1 cellular context compared by ENCODE assay signal in genomic region chr16:20806168-20807050, GRCh38.
TF ChIP-seq lines count a peak whose summit lies in the region.

TSS of gene ERI2 (minus strand) at chr16:20806472. CDS start at chr16:20806430, 42 bp downstream.
TSS of gene REXO5 (plus strand) at chr16:20806527. CDS start at chr16:20806954, 427 bp downstream.

TF ChIP-seq in HepG2, 621 proteins besides CTCF, POLR2A, EP300 and RAD21 (continued from another document and continues in another):
- TF ChIP-seq CEBPB (IDR thresholded peaks at IDR 0.05; ENCODE audit: borderline replicate concordance, low read depth, low read length): no peak
- peak; percentile 94; the same call in 1 of the 2 replicates for TF ChIP-seq ZNF564 (CRISPR knock-in tag; IDR thresholded peaks at IDR 0.05)
- peak; percentile 98 for TF ChIP-seq POGZ (CRISPR knock-in tag; IDR thresholded peaks at IDR 0.05)
- TF ChIP-seq EZH2 (conservative IDR thresholded peaks at IDR 0.05; ENCODE audit: low read depth, low read length): no peak
- peak; percentile 94 for TF ChIP-seq SALL1 (CRISPR knock-in tag; IDR thresholded peaks at IDR 0.05)
- no peak; the same call in 1 of the 2 replicates for TF ChIP-seq SIX4 (CRISPR knock-in tag; IDR thresholded peaks at IDR 0.05)
- TF ChIP-seq TEAD3 (CRISPR knock-in tag; optimal IDR thresholded peaks at IDR 0.05; ENCODE audit: borderline replicate concordance): peak; percentile 60
- TF ChIP-seq EHMT2 (IDR thresholded peaks at IDR 0.05; ENCODE audit: borderline replicate concordance, low read depth, low read length): no peak
- no peak for TF ChIP-seq MBNL3 (CRISPR knock-in tag; conservative IDR thresholded peaks at IDR 0.05)
- no peak for TF ChIP-seq PLRG1 (conservative IDR thresholded peaks at IDR 0.05)
- no peak for TF ChIP-seq MAFG (CRISPR knock-in tag; IDR thresholded peaks at IDR 0.05)
- TF ChIP-seq DPF2 (CRISPR knock-in tag; IDR thresholded peaks at IDR 0.05; ENCODE audit: borderline replicate concordance, low read depth): 0 out of 2 replicates have a peak, but pooled peaks have one; percentile 13
- peak; percentile 54 for TF ChIP-seq FOXM1 (CRISPR knock-in tag; IDR thresholded peaks at IDR 0.05)
- TF ChIP-seq CEBPG (CRISPR knock-in tag; IDR thresholded peaks at IDR 0.05): no peak
- peak; percentile 99 for TF ChIP-seq ELF4 (CRISPR knock-in tag; IDR thresholded peaks at IDR 0.05; ENCODE audit: borderline replicate concordance)
- TF ChIP-seq DMTF1 (CRISPR knock-in tag; IDR thresholded peaks at IDR 0.05): no peak
- 0 out of 2 replicates have a peak, but pooled peaks have one; percentile 22 for TF ChIP-seq RORA (CRISPR knock-in tag; IDR thresholded peaks at IDR 0.05)
- peak; percentile 46 for TF ChIP-seq ZNF652 (CRISPR knock-in tag; IDR thresholded peaks at IDR 0.05; ENCODE audit: borderline replicate concordance, low read depth)
- TF ChIP-seq JUN (CRISPR knock-in tag; IDR thresholded peaks at IDR 0.05): peak; percentile 62; the same call in 1 of the 2 replicates
- TF ChIP-seq MLX (CRISPR knock-in tag; IDR thresholded peaks at IDR 0.05): no peak
- peak; percentile 81; the same call in 1 of the 2 replicates for TF ChIP-seq ZNF431 (CRISPR knock-in tag; IDR thresholded peaks at IDR 0.05; ENCODE audit: borderline replicate concordance, low read depth)
- no peak for TF ChIP-seq TRAFD1 (CRISPR knock-in tag; IDR thresholded peaks at IDR 0.05; ENCODE audit: borderline replicate concordance)
- TF ChIP-seq ZBTB37 (CRISPR knock-in tag; IDR thresholded peaks at IDR 0.05): peak; percentile 88; the same call in 1 of the 2 replicates
- peak; percentile 48 for TF ChIP-seq TBL1XR1 (IDR thresholded peaks at IDR 0.05; ENCODE audit: borderline replicate concordance, low read length, partially characterized antibody)
- peak; percentile 59 for TF ChIP-seq ZKSCAN8 (CRISPR knock-in tag; IDR thresholded peaks at IDR 0.05; ENCODE audit: borderline replicate concordance)
- TF ChIP-seq ZNF30 (CRISPR knock-in tag; IDR thresholded peaks at IDR 0.05): peak; percentile 88; the same call in 1 of the 2 replicates
- peak; percentile 93 for TF ChIP-seq SNAPC4 (CRISPR knock-in tag; IDR thresholded peaks at IDR 0.05)
- no peak for TF ChIP-seq ZBTB33 (CRISPR knock-in tag; IDR thresholded peaks at IDR 0.05)
- peak; percentile 98; the same call in 1 of the 2 replicates for TF ChIP-seq FOXO4 (CRISPR knock-in tag; conservative IDR thresholded peaks at IDR 0.05)
- TF ChIP-seq RCOR2 (CRISPR knock-in tag; IDR thresholded peaks at IDR 0.05): peak; percentile 19
- TF ChIP-seq HNF1B (CRISPR knock-in tag; IDR thresholded peaks at IDR 0.05): peak; percentile 85; the same call in 1 of the 2 replicates
- peak; percentile 89 for TF ChIP-seq SP4 (CRISPR knock-in tag; IDR thresholded peaks at IDR 0.05)
- TF ChIP-seq ZBTB42 (CRISPR knock-in tag; IDR thresholded peaks at IDR 0.05): peak; percentile 89
- TF ChIP-seq MIER2 (CRISPR knock-in tag; IDR thresholded peaks at IDR 0.05): 0 out of 2 replicates have a peak, but pooled peaks have one; percentile 29
- TF ChIP-seq FOXP1 (IDR thresholded peaks at IDR 0.05): no peak
- peak; percentile 45 for TF ChIP-seq FOXP1 (CRISPR knock-in tag; IDR thresholded peaks at IDR 0.05)
- TF ChIP-seq SOX13 (IDR thresholded peaks at IDR 0.05): no peak
- peak in 1 of 2 experiments; percentile 59; a peak in 1 of 4 replicates for TF ChIP-seq SOX13 (CRISPR knock-in tag; conservative IDR thresholded peaks at IDR 0.05 in 1 of 2, IDR thresholded peaks at IDR 0.05 in 1 of 2)
- peak; percentile 100 for TF ChIP-seq ZFY (CRISPR knock-in tag; IDR thresholded peaks at IDR 0.05)
